Comparison of ENCODE assay signal across 8 cellular contexts in the genomic region with DNA sequence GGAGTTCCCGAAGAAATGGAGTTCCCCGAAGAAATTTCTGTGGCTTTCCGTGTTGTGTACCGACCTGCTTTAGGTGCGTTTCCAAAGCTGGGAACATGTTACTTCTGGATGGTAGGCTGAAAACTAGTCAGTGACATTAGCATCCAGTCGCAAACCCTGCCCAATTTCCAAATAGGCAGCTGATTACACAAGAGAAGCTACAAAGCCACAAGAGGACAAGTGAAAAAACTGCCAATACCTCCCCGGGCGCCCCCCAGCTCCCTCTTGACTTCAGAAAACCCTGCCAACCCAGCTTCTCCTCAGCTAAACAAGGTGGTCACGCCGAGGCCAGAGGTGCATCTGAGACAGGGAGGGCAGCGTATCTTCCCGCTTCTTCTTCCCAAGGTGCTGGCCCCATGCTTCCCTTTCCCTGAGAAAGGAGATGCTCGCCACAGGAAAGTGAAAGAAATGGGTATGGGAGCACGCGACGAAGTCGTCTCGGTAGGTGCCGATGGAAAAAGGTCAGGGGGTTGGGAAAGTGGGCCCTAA. TPM values are rescaled to one million over a fixed set of nuclear protein-coding genes. Genes with fewer than 3 reads are reported as not detected.
DNase-seq lines count a peak whose midpoint lies in the region; ATAC-seq, FAIRE-seq and TF ChIP-seq lines count a peak whose summit lies in the region.

No MANE protein-coding gene starts in this region.

- H3K36me3 Mint-ChIP-seq in astrocyte (ENCODE audit: low read depth, unreplicated experiment): peaks cover 2% of the 10 kb centered on the region
- H3K36me3 Mint-ChIP-seq in stimulated activated effector memory CD8-positive, alpha-beta T cell treated with anti-CD3 and anti-CD28 coated beads, Interleukin-12 subunit alpha, Interleukin-12 subunit beta, amount 100 ng/mL, for 72 hours: peaks cover 46% of the 10 kb centered on the region

- CTCF ChIA-PET in AG04450 (lab: Charles Lee): no interaction called here
- CTCF ChIA-PET in HEK293T (lab: Yijun Ruan, JAX): no interaction called here

- H2AFZ ChIP-seq in astrocyte (ENCODE audit: low read depth, low read length): peak overlapping the region; percentile 59

- H3K9me3 Mint-ChIP-seq in astrocyte (ENCODE audit: unreplicated experiment): no peaks in the 10 kb centered on the region
- no peaks in the 10 kb centered on the region for H3K9me3 Mint-ChIP-seq in stimulated activated effector memory CD8-positive, alpha-beta T cell treated with anti-CD3 and anti-CD28 coated beads, Interleukin-12 subunit alpha, Interleukin-12 subunit beta, amount 100 ng/mL, for 72 hours

- no peaks in the 10 kb centered on the region for H3K27me3 Mint-ChIP-seq in astrocyte (ENCODE audit: low read depth, unreplicated experiment)

- H3K27ac Mint-ChIP-seq in astrocyte (ENCODE audit: unreplicated experiment): peak overlapping the region; percentile 66
- H3K27ac Mint-ChIP-seq in stimulated activated effector memory CD8-positive, alpha-beta T cell treated with anti-CD3 and anti-CD28 coated beads, Interleukin-12 subunit alpha, Interleukin-12 subunit beta, amount 100 ng/mL, for 72 hours: peak overlapping the region; percentile 98

- FAIRE-seq in astrocyte (lab: Jason Lieb, UNC): no peak

- H3K79me2 ChIP-seq in astrocyte (ENCODE audit: insufficient read depth, low read length): no peaks in the 10 kb centered on the region

- peaks cover 32% of the 10 kb centered on the region for H3K36me3 ChIP-seq in astrocyte (ENCODE audit: insufficient read depth, low read length)
- H3K36me3 ChIP-seq in iPS-18a (ENCODE audit: control insufficient read depth, low read depth, low read length): peaks cover 30% of the 10 kb centered on the region

- H3K9me3 ChIP-seq in AG04450 (ENCODE audit: control insufficient read depth, insufficient read depth, low read length) (no peaks in the 10 kb centered on the region), astrocyte (ENCODE audit: insufficient read depth, low read depth, low read length) (no peaks in the 10 kb centered on the region), iPS-18a (ENCODE audit: control insufficient read depth, low read depth, low read length) (no peaks in the 10 kb centered on the region)

- H3K27ac ChIP-seq in AG04450 (ENCODE audit: low read depth, low read length) (peak overlapping the region; percentile 12), astrocyte (ENCODE audit: low read depth, low read length) (peak overlapping the region; percentile 15), iPS-18a (ENCODE audit: low read length) (no peak overlapping the region)

- H3K4me3 ChIP-seq in AG04450 (ENCODE audit: low read depth, low read length): peak overlapping the region; percentile 85
- H3K4me3 ChIP-seq in astrocyte (ENCODE audit: insufficient read depth, low read depth, low read length): peak overlapping the region; percentile 70
- H3K4me3 ChIP-seq in iPS-18a (ENCODE audit: low read length): peak overlapping the region; percentile 58

- POLR2A ChIA-PET in AG04450 (lab: Yijun Ruan, JAX) (interaction anchor here (0.5 to 1.7 kb wide), 4 partner anchors 9 to 45 kb away, joined by 3 read pairs; no protein-coding TSS in a partner anchor), HEK293T (lab: Yijun Ruan, JAX) (no interaction called here)

- no peak for DNase-seq in AG04450 (ENCODE audit: low read depth, low spot score)
- peak; percentile 10 for DNase-seq in GM19238 (ENCODE audit: insufficient read length, low spot score)
- DNase-seq in NCI-H345 treated with DMSO at 0.1 percent for 48 hours (lab: John Stamatoyannopoulos, UW; ENCODE audit: unreplicated experiment): peak; percentile 24
- no peak for DNase-seq in astrocyte (ENCODE audit: low read depth)
- peak in 1 of 2 donors; percentile 3 for DNase-seq in stimulated activated effector memory CD8-positive, alpha-beta T cell treated with anti-CD3 and anti-CD28 coated beads, Interleukin-12 subunit alpha, Interleukin-12 subunit beta, amount 100 ng/mL, for 72 hours (ENCODE audit: low spot score in 2 of 2)
- DNase-seq in NCI-H2029 (lab: John Stamatoyannopoulos, UW): no peak
- DNase-seq in HEK293T (ENCODE audit: extremely low spot score): no peak

- TF ChIP-seq CTCF in AG04450 (IDR thresholded peaks at IDR 0.05; ENCODE audit: low read depth, low read length) (no peak), astrocyte (IDR thresholded peaks at IDR 0.05; ENCODE audit: insufficient read depth, low read depth, low read length) (no peak)

- H4K20me1 ChIP-seq in astrocyte (ENCODE audit: insufficient read depth, low read length): no peaks in the 10 kb centered on the region

- peak overlapping the region; percentile 86 for H3K4me3 Mint-ChIP-seq in astrocyte (ENCODE audit: unreplicated experiment)
- H3K4me3 Mint-ChIP-seq in stimulated activated effector memory CD8-positive, alpha-beta T cell treated with anti-CD3 and anti-CD28 coated beads, Interleukin-12 subunit alpha, Interleukin-12 subunit beta, amount 100 ng/mL, for 72 hours: peak overlapping the region; percentile 93

- ATAC-seq in stimulated activated effector memory CD8-positive, alpha-beta T cell treated with anti-CD3 and anti-CD28 coated beads, Interleukin-12 subunit alpha, Interleukin-12 subunit beta, amount 100 ng/mL, for 72 hours: peak; percentile 3

- peak overlapping the region; percentile 97 for H3K4me2 ChIP-seq in astrocyte (ENCODE audit: low read length)

- H3K4me1 ChIP-seq in astrocyte (ENCODE audit: insufficient read depth, low read length) (no peaks in the 10 kb centered on the region), iPS-18a (ENCODE audit: control insufficient read depth, low read depth, low read length) (no peaks in the 10 kb centered on the region)

- H3K27me3 ChIP-seq in AG04450 (ENCODE audit: control insufficient read depth, insufficient read depth, low read length) (no peaks in the 10 kb centered on the region), astrocyte (ENCODE audit: insufficient read depth, low read length) (no peaks in the 10 kb centered on the region), iPS-18a (ENCODE audit: control insufficient read depth, insufficient read depth, low read length) (no peaks in the 10 kb centered on the region)

- H3K9ac ChIP-seq in astrocyte (ENCODE audit: low read length): peak overlapping the region; percentile 84
- peak overlapping the region; percentile 30 for H3K9ac ChIP-seq in iPS-18a (ENCODE audit: low read length)

- peaks cover 6% of the 10 kb centered on the region for H3K4me1 Mint-ChIP-seq in astrocyte (ENCODE audit: low read depth, unreplicated experiment)
- H3K4me1 Mint-ChIP-seq in stimulated activated effector memory CD8-positive, alpha-beta T cell treated with anti-CD3 and anti-CD28 coated beads, Interleukin-12 subunit alpha, Interleukin-12 subunit beta, amount 100 ng/mL, for 72 hours: peaks cover 11% of the 10 kb centered on the region

TF ChIP-seq in HEK293T, 16 proteins besides CTCF, POLR2A, EP300 and RAD21:
- TF ChIP-seq LEF1 (IDR thresholded peaks at IDR 0.05; ENCODE audit: borderline replicate concordance): no peak
- no peak for TF ChIP-seq FOXK2 (IDR thresholded peaks at IDR 0.05)
- no peak for TF ChIP-seq ELF4 (IDR thresholded peaks at IDR 0.05)
- TF ChIP-seq L3MBTL2 (conservative IDR thresholded peaks at IDR 0.05): no peak
- no peak for TF ChIP-seq HDGF (IDR thresholded peaks at IDR 0.05; ENCODE audit: borderline replicate concordance)
- no peak for TF ChIP-seq FOXM1 (IDR thresholded peaks at IDR 0.05; ENCODE audit: borderline replicate concordance)
- TF ChIP-seq BHLHE40 (IDR thresholded peaks at IDR 0.05; ENCODE audit: borderline replicate concordance): no peak
- TF ChIP-seq ARNT (IDR thresholded peaks at IDR 0.05): no peak
- TF ChIP-seq SUZ12 (IDR thresholded peaks at IDR 0.05): no peak
- no peak for TF ChIP-seq CTBP1 (IDR thresholded peaks at IDR 0.05; ENCODE audit: borderline replicate concordance)
- TF ChIP-seq ZNF384 (IDR thresholded peaks at IDR 0.05): no peak
- TF ChIP-seq FOXA1 (IDR thresholded peaks at IDR 0.05): no peak

RNA-seq across cellular contexts. Expression of a gene that starts 0.6 kb away (rescaled TPM):
- polyA plus RNA-seq in AG04450 (2011; rRNA removed): 2.0 and 2.2 TPM in 2 replicates
- polyA minus RNA-seq in AG04450 (2011; rRNA and poly(A)+ RNA removed): 0.74 and 1.3 TPM in 2 replicates
- total RNA-seq in astrocyte: 1.4 and 2.1 TPM in 2 replicates

RNA-seq across cellular contexts. Expression of a gene that starts 52.5 kb away (rescaled TPM):
- polyA plus RNA-seq in AG04450 (2011; rRNA removed): 60.6 and 74.2 TPM in 2 replicates
- 49.0 and 53.2 TPM in 2 replicates for polyA minus RNA-seq in AG04450 (2011; rRNA and poly(A)+ RNA removed)
- total RNA-seq in astrocyte: 59.4 and 69.7 TPM in 2 replicates

Comparison
In these comparisons a context has a peak if more than half of its experiments do, and no peak if none do; other contexts are left out.
1. DNase-seq: peak in GM19238 (single experiment) and NCI-H345 treated with DMSO at 0.1 percent for 48 hours (single experiment); none in AG04450 (single experiment), astrocyte (single experiment), NCI-H2029 (single experiment) and HEK293T (single experiment).
2. Peak in every context shown above with its lines, with median percentiles within 50 percentile points of each other: H3K4me3 ChIP-seq.